Comparison of ENCODE assay signal across 1 cellular context in genomic region chr1:228860911-228861829, GRCh38.
A peak's percentile ranks its signal among the peaks of the same experiment; 100 is the strongest.
TF ChIP-seq lines count a peak whose summit lies in the region.

No MANE protein-coding gene starts in this region.

TF ChIP-seq in HepG2, 621 proteins besides CTCF, POLR2A, EP300 and RAD21 (continued from another document and continues in another):
- TF ChIP-seq SNAPC4 (CRISPR knock-in tag; IDR thresholded peaks at IDR 0.05) (no peak), ZBED4 (CRISPR knock-in tag; IDR thresholded peaks at IDR 0.05; ENCODE audit: borderline replicate concordance) (peak; percentile 83; the same call in 1 of the 2 replicates), KAT7 (CRISPR knock-in tag; IDR thresholded peaks at IDR 0.05; ENCODE audit: borderline replicate concordance) (no peak), ZNF577 (CRISPR knock-in tag; IDR thresholded peaks at IDR 0.05; ENCODE audit: borderline replicate concordance, low read depth) (no peak), ZBTB3 (CRISPR knock-in tag; IDR thresholded peaks at IDR 0.05; ENCODE audit: borderline replicate concordance, low read depth) (0 out of 2 replicates have a peak, but pooled peaks have one; percentile 55), ZBTB20 (CRISPR knock-in tag; IDR thresholded peaks at IDR 0.05; ENCODE audit: borderline replicate concordance, low read depth) (peak; percentile 40; the same call in 1 of the 2 replicates), ZNF451 (CRISPR knock-in tag; IDR thresholded peaks at IDR 0.05) (no peak), ZNF34 (CRISPR knock-in tag; IDR thresholded peaks at IDR 0.05; ENCODE audit: borderline replicate concordance) (no peak), ARID4A (CRISPR knock-in tag; IDR thresholded peaks at IDR 0.05; ENCODE audit: borderline replicate concordance) (peak; percentile 51; the same call in 1 of the 2 replicates), MAZ (IDR thresholded peaks at IDR 0.05; ENCODE audit: borderline replicate concordance, low read depth, low read length) (no peak), MAZ (CRISPR knock-in tag; IDR thresholded peaks at IDR 0.05; ENCODE audit: low read depth) (no peak), ZNF772 (CRISPR knock-in tag; IDR thresholded peaks at IDR 0.05) (0 out of 2 replicates have a peak, but pooled peaks have one; percentile 66), HIVEP1 (CRISPR knock-in tag; IDR thresholded peaks at IDR 0.05) (no peak), POLR2AphosphoS5 (IDR thresholded peaks at IDR 0.05; ENCODE audit: low read depth, low read length) (no peak), MEIS2 (CRISPR knock-in tag; IDR thresholded peaks at IDR 0.05) (peak; percentile 70; the same call in 1 of the 2 replicates), ETV6 (CRISPR knock-in tag; conservative IDR thresholded peaks at IDR 0.05) (no peak), REPIN1 (CRISPR knock-in tag; IDR thresholded peaks at IDR 0.05; ENCODE audit: borderline replicate concordance, low read depth) (peak; percentile 47; the same call in 1 of the 2 replicates), FOSL2 (CRISPR knock-in tag; IDR thresholded peaks at IDR 0.05) (peak; percentile 97), SMARCE1 (IDR thresholded peaks at IDR 0.05; ENCODE audit: borderline replicate concordance) (no peak), GABPB1 (CRISPR knock-in tag; IDR thresholded peaks at IDR 0.05) (no peak), ZSCAN29 (CRISPR knock-in tag; conservative IDR thresholded peaks at IDR 0.05) (no peak), KDM5A (IDR thresholded peaks at IDR 0.05; ENCODE audit: borderline replicate concordance, low read length) (no peak), ZBTB33 (CRISPR knock-in tag; IDR thresholded peaks at IDR 0.05) (peak; percentile 48; the same call in 1 of the 2 replicates), NR2F2 (IDR thresholded peaks at IDR 0.05; ENCODE audit: borderline replicate concordance, low read depth) (peak; percentile 91), HOXA3 (CRISPR knock-in tag; IDR thresholded peaks at IDR 0.05) (peak; percentile 71), ZNF75D (CRISPR knock-in tag; IDR thresholded peaks at IDR 0.05; ENCODE audit: borderline replicate concordance) (no peak), EHMT2 (IDR thresholded peaks at IDR 0.05; ENCODE audit: borderline replicate concordance, low read depth, low read length) (no peak), SOX6 (IDR thresholded peaks at IDR 0.05) (no peak), SOX6 (CRISPR knock-in tag; IDR thresholded peaks at IDR 0.05) (peak; percentile 99), MTA1 (CRISPR knock-in tag; IDR thresholded peaks at IDR 0.05; ENCODE audit: borderline replicate concordance) (peak; percentile 36; the same call in 1 of the 2 replicates), MIER2 (CRISPR knock-in tag; IDR thresholded peaks at IDR 0.05) (no peak), FOXP1 (IDR thresholded peaks at IDR 0.05) (peak; percentile 49; the same call in 1 of the 2 replicates), FOXP1 (CRISPR knock-in tag; IDR thresholded peaks at IDR 0.05) (peak; percentile 82), MAX (IDR thresholded peaks at IDR 0.05) (peak; percentile 68), ZMYM4 (CRISPR knock-in tag; IDR thresholded peaks at IDR 0.05) (peak; percentile 55; the same call in 1 of the 2 replicates), ZSCAN21 (CRISPR knock-in tag; IDR thresholded peaks at IDR 0.05; ENCODE audit: borderline replicate concordance) (peak; percentile 35; the same call in 1 of the 2 replicates), SOX5 (CRISPR knock-in tag; IDR thresholded peaks at IDR 0.05; ENCODE audit: borderline replicate concordance) (peak; percentile 99), PREB (CRISPR knock-in tag; IDR thresholded peaks at IDR 0.05) (no peak), BRCA1 (CRISPR knock-in tag; IDR thresholded peaks at IDR 0.05) (no peak), ZNF276 (CRISPR knock-in tag; IDR thresholded peaks at IDR 0.05; ENCODE audit: low read depth) (no peak), ZNF282 (IDR thresholded peaks at IDR 0.05; ENCODE audit: partially characterized antibody) (no peak), BATF2 (CRISPR knock-in tag; IDR thresholded peaks at IDR 0.05) (no peak), ZNF274 (CRISPR knock-in tag; IDR thresholded peaks at IDR 0.05) (no peak), ZSCAN20 (CRISPR knock-in tag; IDR thresholded peaks at IDR 0.05; ENCODE audit: borderline replicate concordance) (no peak), GZF1 (CRISPR knock-in tag; IDR thresholded peaks at IDR 0.05) (no peak), ZSCAN30 (CRISPR knock-in tag; IDR thresholded peaks at IDR 0.05) (no peak), EED (CRISPR knock-in tag; IDR thresholded peaks at IDR 0.05) (no peak), TCF7L2 (IDR thresholded peaks at IDR 0.05; ENCODE audit: low read depth, low read length) (no peak), ETV5 (CRISPR knock-in tag; IDR thresholded peaks at IDR 0.05; ENCODE audit: borderline replicate concordance) (peak; percentile 54; the same call in 1 of the 2 replicates), ZNF563 (CRISPR knock-in tag; IDR thresholded peaks at IDR 0.05) (no peak)
